Comparison of ENCODE assay signal across 8 cellular contexts in the genomic region with DNA sequence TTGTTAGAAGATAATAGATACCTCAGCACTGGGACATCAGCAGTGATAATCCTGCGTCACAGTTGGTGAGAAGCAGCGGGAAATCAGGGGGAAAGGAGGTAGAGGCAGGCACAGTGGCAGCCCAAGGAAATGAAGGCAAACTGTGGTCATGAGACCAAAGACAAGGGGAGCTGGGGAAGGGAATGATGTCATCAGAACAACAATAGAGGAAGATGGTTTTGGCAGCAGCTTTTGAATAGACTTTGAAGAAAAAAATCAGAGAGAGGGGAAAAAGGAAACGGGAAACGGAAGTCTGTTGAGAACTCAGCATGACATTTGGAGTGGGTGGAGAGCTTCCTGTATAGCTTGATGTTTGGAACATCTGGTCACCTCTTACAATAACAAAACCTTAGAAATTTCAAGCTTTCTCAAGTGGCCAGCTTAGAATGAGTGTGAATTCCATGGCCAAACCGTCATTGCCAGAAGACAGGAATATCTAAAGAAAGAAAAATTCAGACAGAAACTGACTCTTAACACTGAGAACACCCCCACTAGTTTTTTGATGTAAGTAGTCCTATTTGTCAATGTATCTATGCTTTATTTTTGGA. TPM values are rescaled to one million over a fixed set of nuclear protein-coding genes. Genes with fewer than 3 reads are reported as not detected.
DNase-seq lines count a peak whose midpoint lies in the region; ATAC-seq and TF ChIP-seq lines count a peak whose summit lies in the region.

No MANE protein-coding gene starts in this region.

- no peaks in the 10 kb centered on the region for H3K36me3 Mint-ChIP-seq in CD8-positive, alpha-beta memory T cell
- no peaks in the 10 kb centered on the region for H3K36me3 Mint-ChIP-seq in T-cell
- no peaks in the 10 kb centered on the region for H3K36me3 Mint-ChIP-seq in Caco-2 (ENCODE audit: insufficient read depth, unreplicated experiment)

- peak overlapping the region; percentile 0 for H3K27ac ChIP-seq in CD8-positive, alpha-beta memory T cell (ENCODE audit: low read depth, low read length)

- no peaks in the 10 kb centered on the region for H3K9me3 ChIP-seq in CD8-positive, alpha-beta memory T cell (ENCODE audit: low read length)
- H3K9me3 ChIP-seq in Caco-2 = no peaks in the 10 kb centered on the region

- CTCF ChIA-PET in CD8-positive, alpha-beta memory T cell (lab: Charles Lee) = interaction anchor here (0.6 to 6.5 kb wide), 34 partner anchors 10 to 211 kb away, joined by 3 to 143 read pairs (median 7); a partner anchor contains a TSS
- CTCF ChIA-PET in T-cell (lab: Charles Lee) = interaction anchor here (0.6 to 7.0 kb wide), 45 partner anchors 9 to 210 kb away, joined by 3 to 106 read pairs (median 5); a partner anchor contains a TSS
- CTCF ChIA-PET in Caco-2 (lab: Charles Lee) = interaction anchor here (0.9 to 1.9 kb wide), 7 partner anchors 9 to 206 kb away, joined by 3 to 10 read pairs (median 6); a partner anchor contains a TSS

- peaks cover 19 to 21% (median 20%) of the 10 kb centered on the region in 3 donors for H3K4me1 Mint-ChIP-seq in CD8-positive, alpha-beta memory T cell
- H3K4me1 Mint-ChIP-seq in T-cell = peaks cover 24 to 32% (median 27%) of the 10 kb centered on the region in 3 donors
- peaks cover 9% of the 10 kb centered on the region for H3K4me1 Mint-ChIP-seq in Caco-2 (ENCODE audit: low read depth, unreplicated experiment)

- H3K36me3 ChIP-seq in CD8-positive, alpha-beta memory T cell (ENCODE audit: insufficient read depth, low read length) = no peaks in the 10 kb centered on the region
- no peaks in the 10 kb centered on the region for H3K36me3 ChIP-seq in Caco-2 (ENCODE audit: control insufficient read depth, insufficient read depth, low read length)

- peak in 3 of 5 donors; percentile 5 to 87 (median 64) for DNase-seq in CD8-positive, alpha-beta memory T cell
- DNase-seq in T-cell (peak in 30 of 34 experiments; percentile 8 to 73 (median 47)), fibroblast of mammary gland (ENCODE audit: low read depth) (peak; percentile 86), skeletal muscle cell (ENCODE audit: low read depth) (peak; percentile 39), islet precursor cell (no peak), Caco-2 (no peak)

- peak overlapping the region; percentile 0 to 67 (median 52) for H3K4me3 Mint-ChIP-seq in CD8-positive, alpha-beta memory T cell
- peak overlapping the region; percentile 10 to 55 (median 19) for H3K4me3 Mint-ChIP-seq in T-cell
- no peak overlapping the region for H3K4me3 Mint-ChIP-seq in Caco-2 (ENCODE audit: unreplicated experiment)

- no peaks in the 10 kb centered on the region for H3K27me3 Mint-ChIP-seq in CD8-positive, alpha-beta memory T cell
- H3K27me3 Mint-ChIP-seq in T-cell (no peaks in the 10 kb centered on the region), Caco-2 (ENCODE audit: insufficient read depth, unreplicated experiment) (no peaks in the 10 kb centered on the region)

- POLR2A ChIA-PET in CD8-positive, alpha-beta memory T cell (lab: Charles Lee) = interaction anchor here (0.7 to 1.5 kb wide), 4 partner anchors 17 to 118 kb away, joined by 3 to 8 read pairs (median 4); a partner anchor contains a TSS
- POLR2A ChIA-PET in T-cell (lab: Charles Lee) (interaction anchor here (0.5 to 1.4 kb wide), 11 partner anchors 17 to 1723 kb away, joined by 3 to 8 read pairs (median 3); no protein-coding TSS in a partner anchor), Caco-2 (lab: Charles Lee) (no interaction called here)

- peak overlapping the region; percentile 18 for H3K4me3 ChIP-seq in CD8-positive, alpha-beta memory T cell (ENCODE audit: low read length)
- H3K4me3 ChIP-seq in fibroblast of mammary gland (ENCODE audit: control insufficient read depth, low read depth, low read length) = no peak overlapping the region
- peak overlapping the region; percentile 15 for H3K4me3 ChIP-seq in skeletal muscle cell (ENCODE audit: low read depth, low read length)
- H3K4me3 ChIP-seq in Caco-2 (ENCODE audit: low read depth, low read length) = no peak overlapping the region

- peak overlapping the region; percentile 7 to 84 (median 56) for H3K27ac Mint-ChIP-seq in CD8-positive, alpha-beta memory T cell
- H3K27ac Mint-ChIP-seq in T-cell = peak overlapping the region; percentile 77 to 79
- no peak overlapping the region for H3K27ac Mint-ChIP-seq in Caco-2 (ENCODE audit: unreplicated experiment)

- peaks cover 24% of the 10 kb centered on the region for H3K4me1 ChIP-seq in CD8-positive, alpha-beta memory T cell (ENCODE audit: insufficient read depth, low read length)
- H3K4me1 ChIP-seq in Caco-2 = peaks cover 10% of the 10 kb centered on the region; the same call in 1 of the 2 replicates

- no peaks in the 10 kb centered on the region for H3K9me3 Mint-ChIP-seq in CD8-positive, alpha-beta memory T cell
- H3K9me3 Mint-ChIP-seq in T-cell (no peaks in the 10 kb centered on the region), Caco-2 (ENCODE audit: unreplicated experiment) (no peaks in the 10 kb centered on the region)

- no peaks in the 10 kb centered on the region for H3K27me3 ChIP-seq in CD8-positive, alpha-beta memory T cell (ENCODE audit: insufficient read depth, low read length, poor library complexity, severe bottlenecking)
- H3K27me3 ChIP-seq in Caco-2 (replicated peaks; ENCODE audit: control insufficient read depth, insufficient read depth, low read length) = no peaks in the 10 kb centered on the region

- intact Hi-C loops in Caco-2 (cut with micrococcal nuclease; ENCODE audit: unreplicated experiment) = loop anchor here (1.0 to 10.0 kb wide), 3 partner anchors 176 to 546 kb away; a partner anchor contains a TSS

- no TSS peak for BruUV-seq in Caco-2 (replicated peaks; lab: Mats Ljungman, UMichigan)

- TF ChIP-seq CTCF in fibroblast of mammary gland (conservative IDR thresholded peaks at IDR 0.05; ENCODE audit: control insufficient read depth, insufficient read depth, low read depth, low read length) = no peak
- TF ChIP-seq CTCF in Caco-2 (IDR thresholded peaks at IDR 0.05; ENCODE audit: insufficient read depth in 1 of 2, low read depth in 1 of 2, low read length in 1 of 2, severe bottlenecking in 1 of 2, unreplicated experiment in 1 of 2) = no peak

- ATAC-seq in GM19043 (IDR thresholded peaks at IDR 0.05; ENCODE audit: low read depth, unreplicated experiment) = peak; percentile 62
- ATAC-seq in HG03354 (IDR thresholded peaks at IDR 0.05; ENCODE audit: poor library complexity, severe bottlenecking, unreplicated experiment) = peak; percentile 72
- ATAC-seq in T-cell (replicated peaks in 1 of 4) = peak; percentile 73 to 92 (median 82)

RNA-seq across cellular contexts. Expression of a gene that starts 18.4 kb away (rescaled TPM):
- 10 to 100 TPM; 19.0 to 21.4 TPM for total RNA-seq in CD8-positive, alpha-beta memory T cell
- 3.0 TPM for polyA plus RNA-seq in CD8-positive, alpha-beta memory T cell
- total RNA-seq in T-cell (10 to 100 TPM in 2 of 5 donors, 1 to 10 TPM in 3; 7.4 to 16.3 (median 8.2) TPM), Caco-2 (2022) (81.5 and 95.0 TPM in 2 replicates)

Comparison
In these comparisons a context has a peak if more than half of its experiments do, and no peak if none do; other contexts are left out.
1. DNase-seq: peak in CD8-positive, alpha-beta memory T cell (3 of 5), T-cell (30 of 34), fibroblast of mammary gland (single experiment) and skeletal muscle cell (single experiment); none in islet precursor cell (single experiment) and Caco-2 (0 of 2).
2. H3K4me3 ChIP-seq: peak in CD8-positive, alpha-beta memory T cell (single experiment) and skeletal muscle cell (single experiment); none in fibroblast of mammary gland (single experiment) and Caco-2 (single experiment).
3. Peak in every context shown above with its lines, with median percentiles within 50 percentile points of each other: ATAC-seq.